ENCODE assay signal across 9 cellular contexts in genomic region chr1:89023026-89023425, GRCh38. TPM values are rescaled to one million over a fixed set of nuclear protein-coding genes. Genes with fewer than 3 reads are reported as not detected.
DNase-seq lines count a peak whose midpoint lies in the region; ATAC-seq, FAIRE-seq and TF ChIP-seq lines count a peak whose summit lies in the region.
"Had no signal": no experiment of that assay in that cellular context is flagged by ENCODE, and none has a peak within 500 bp of the region (broad histone marks: within the 10 kb centered on the region; RNA-seq: fewer than 3 reads in every experiment).

No MANE protein-coding gene starts in this region.

- in situ Hi-C loops in brain microvascular endothelial cell (cut with HindIII; ENCODE audit: low pct_ligation_motif_present, low sequenced_read_pairs), result no loop called here

- intact Hi-C loops in natural killer cell (cut with micrococcal nuclease), result loop anchor here (2.0 to 5.0 kb wide), 2 partner anchors 44 to 104 kb away; partner anchors contain the start of genes GBP1 and GBP2

- peak overlapping the region; percentile 52 to 72 (median 65); a peak in 10 of 20 replicates for H3K4me3 ChIP-seq in BLaER1 treated with 17β-estradiol and CSF1 and Interleukin-3, amounts not matched to agents 10 nM and 100 nM
- H3K4me3 ChIP-seq in brain microvascular endothelial cell (ENCODE audit: low read depth, low read length), result no peak overlapping the region

- peaks cover 8 to 21% (median 19%) of the 10 kb centered on the region in 11 experiments; a peak in 19 of 22 replicates for H3K36me3 ChIP-seq in BLaER1 treated with 17β-estradiol and CSF1 and Interleukin-3, amounts not matched to agents 10 nM and 100 nM
- H3K36me3 ChIP-seq in brain microvascular endothelial cell (replicated peaks), result peaks cover 18% of the 10 kb centered on the region

- peaks cover 22% of the 10 kb centered on the region for H3K36me3 Mint-ChIP-seq in natural killer cell

- no peaks in the 10 kb centered on the region for H4K20me1 ChIP-seq in BLaER1 treated with 17β-estradiol and CSF1 and Interleukin-3, amounts not matched to agents 10 nM and 100 nM

- H3K27me3 Mint-ChIP-seq in natural killer cell (ENCODE audit: low read depth in 2 of 2), result no peaks in the 10 kb centered on the region

- H3K9me3 Mint-ChIP-seq in natural killer cell, result no peaks in the 10 kb centered on the region

- H3K4me1 Mint-ChIP-seq in natural killer cell, result peaks cover 48 to 50% of the 10 kb centered on the region in 2 donors
- H3K4me1 Mint-ChIP-seq: neural crest cell had no signal

- H3K4me3 Mint-ChIP-seq in natural killer cell, result peak overlapping the region; percentile 95
- H3K4me3 Mint-ChIP-seq: neural crest cell had no signal

- peak overlapping the region; percentile 71 to 90 (median 83) for H3K4me2 ChIP-seq in BLaER1 treated with 17β-estradiol and CSF1 and Interleukin-3, amounts not matched to agents 10 nM and 100 nM

- H3K27ac Mint-ChIP-seq in natural killer cell, result peak overlapping the region; percentile 86 to 92

- ATAC-seq in HG03354 (IDR thresholded peaks at IDR 0.05; ENCODE audit: poor library complexity, severe bottlenecking, unreplicated experiment) (peak; percentile 16), natural killer cell (peak in 2 of 3 donors; percentile 12 to 24), GM18873 (IDR thresholded peaks at IDR 0.05; ENCODE audit: low FRiP score, unreplicated experiment) (no peak)

- peaks cover 0 to 7% (median 0%) of the 10 kb centered on the region in 11 experiments; a peak in 4 of 22 replicates for H3K9me3 ChIP-seq in BLaER1 treated with 17β-estradiol and CSF1 and Interleukin-3, amounts not matched to agents 10 nM and 100 nM (replicated peaks in 1 of 11)

- peak overlapping the region; percentile 31 to 81 (median 74); a peak in 16 of 22 replicates for H3K9ac ChIP-seq in BLaER1 treated with 17β-estradiol and CSF1 and Interleukin-3, amounts not matched to agents 10 nM and 100 nM

- no peaks in the 10 kb centered on the region for H3K27me3 ChIP-seq in BLaER1 treated with 17β-estradiol and CSF1 and Interleukin-3, amounts not matched to agents 10 nM and 100 nM
- H3K27me3 ChIP-seq in brain microvascular endothelial cell (replicated peaks), result no peaks in the 10 kb centered on the region

- peak overlapping the region; percentile 67 to 86 (median 80); a peak in 21 of 22 replicates for H3K27ac ChIP-seq in BLaER1 treated with 17β-estradiol and CSF1 and Interleukin-3, amounts not matched to agents 10 nM and 100 nM
- peak overlapping the region; percentile 66 for H3K27ac ChIP-seq in brain microvascular endothelial cell

- no peak for FAIRE-seq in HTR-8/SVneo (lab: Jason Lieb, UNC)

- DNase-seq in brain microvascular endothelial cell (no peak), natural killer cell (no peak), NCI-H2107 (lab: John Stamatoyannopoulos, UW) (no peak), HTR-8/SVneo (ENCODE audit: insufficient read length, low spot score) (no peak), NK-92 (lab: John Stamatoyannopoulos, UW; ENCODE audit: unreplicated experiment) (no peak)

- H3K4me1 ChIP-seq in BLaER1 treated with 17β-estradiol and CSF1 and Interleukin-3, amounts not matched to agents 10 nM and 100 nM, result peaks cover 15 to 24% (median 22%) of the 10 kb centered on the region in 10 experiments

- TF ChIP-seq CTCF in brain microvascular endothelial cell (IDR thresholded peaks at IDR 0.05; ENCODE audit: low read depth, low read length, missing control alignments), result no peak
- no peak for TF ChIP-seq CTCF in natural killer cell (IDR thresholded peaks at IDR 0.05)

RNA-seq across cellular contexts. Expression of gene GBP3, which starts 0.4 kb away (rescaled TPM):
- 10 to 100 TPM; 36.1 to 52.5 (median 49.0) TPM for total RNA-seq in natural killer cell
- total RNA-seq: neural crest cell had no signal

RNA-seq across cellular contexts. Expression of gene KYAT3, which starts 30.6 kb away (rescaled TPM):
- 10 to 100 TPM; 21.5 to 25.2 (median 21.8) TPM for total RNA-seq in natural killer cell

RNA-seq across cellular contexts. Expression of gene RBMXL1, which starts 30.6 kb away (rescaled TPM):
- total RNA-seq in natural killer cell, result 10 to 100 TPM; 15.2 to 19.3 (median 19.3) TPM

RNA-seq across cellular contexts. Expression of gene GBP1, which starts 42.0 kb away (rescaled TPM):
- total RNA-seq in natural killer cell, result 10 to 100 TPM; 32.0 to 41.2 (median 34.8) TPM
- total RNA-seq: neural crest cell had no signal
